In the genomic region with DNA sequence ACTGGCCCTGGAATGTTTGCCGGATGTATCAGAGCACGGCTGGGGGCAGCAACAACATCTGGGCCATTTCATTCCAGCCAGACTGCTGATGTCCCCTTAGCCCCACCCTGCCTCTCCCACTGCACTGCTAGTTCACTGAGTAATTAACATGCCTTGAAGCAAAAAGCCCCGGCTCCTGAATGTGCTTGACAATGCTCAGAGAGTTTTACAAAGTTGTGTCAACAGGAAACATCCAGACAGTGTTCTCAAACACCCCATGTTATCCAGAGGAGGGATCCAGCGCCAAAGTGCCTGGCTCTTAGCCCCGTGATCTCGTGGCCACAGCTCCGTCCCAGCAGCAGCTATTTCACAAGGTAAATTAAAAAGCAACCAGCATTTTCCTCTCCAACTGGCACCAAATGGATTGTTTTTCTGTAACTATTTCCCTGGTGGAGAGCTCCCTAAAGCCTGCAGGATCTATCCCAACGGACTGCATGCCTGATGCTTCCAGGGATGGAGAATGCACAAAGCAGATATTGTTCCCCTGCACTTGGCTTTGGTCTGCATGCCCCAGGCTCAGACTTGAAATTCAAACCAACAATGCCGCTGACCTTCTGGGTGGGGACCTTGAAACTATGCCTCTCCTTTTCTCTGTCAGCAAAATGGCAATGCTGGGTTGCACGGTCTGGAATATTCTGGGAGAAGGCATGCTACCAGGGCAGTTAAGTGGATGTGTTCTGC, we compare ENCODE assay signal across 9 cellular contexts.
A peak's percentile ranks its signal among the peaks of the same experiment; 100 is the strongest.
DNase-seq lines count a peak whose midpoint lies in the region; ATAC-seq and TF ChIP-seq lines count a peak whose summit lies in the region.
"Had no signal": no experiment of that assay in that cellular context is flagged by ENCODE, and none has a peak within 500 bp of the region (broad histone marks: within the 10 kb centered on the region; RNA-seq: fewer than 3 reads in every experiment).

No MANE protein-coding gene starts in this region.

- CTCF ChIA-PET in HEK293T (lab: Yijun Ruan, JAX): no interaction called here

- in situ Hi-C loops in G401 (cut with HindIII; ENCODE audit: low sequenced_read_pairs): no loop called here
- in situ Hi-C loops in astrocyte of the spinal cord (cut with HindIII; ENCODE audit: low sequenced_read_pairs): no loop called here

- peak; percentile 17 for DNase-seq in G401 (ENCODE audit: low spot score)
- DNase-seq in astrocyte of the spinal cord (ENCODE audit: low read depth, low spot score): peak; percentile 77
- DNase-seq in left ventricle myocardium superior: peak; percentile 89
- DNase-seq in putamen (ENCODE audit: low spot score): peak; percentile 82
- DNase-seq in NCI-H128 (lab: John Stamatoyannopoulos, UW; ENCODE audit: unreplicated experiment): no peak
- no peak for DNase-seq in activated CD4-positive, alpha-beta T cell treated with anti-CD3 and anti-CD28 coated beads for 4 hours
- DNase-seq in HEK293T (ENCODE audit: extremely low spot score): no peak
- DNase-seq: DMS153 had no signal

- ATAC-seq in left ventricle myocardium superior (peak; percentile 81), GM21515 (IDR thresholded peaks at IDR 0.05; ENCODE audit: unreplicated experiment) (no peak)

- POLR2A ChIA-PET in HEK293T (lab: Yijun Ruan, JAX): no interaction called here

- TF ChIP-seq CTCF in astrocyte of the spinal cord (IDR thresholded peaks at IDR 0.05; ENCODE audit: low read depth, low read length): no peak

- no peak overlapping the region for H3K4me3 ChIP-seq in astrocyte of the spinal cord (ENCODE audit: low read depth, low read length)

- intact Hi-C loops in left ventricle myocardium superior (cut with micrococcal nuclease): no loop called here

TF ChIP-seq in HEK293T, 16 proteins besides CTCF, POLR2A, EP300 and RAD21:
- no peak for TF ChIP-seq ZNF384 (IDR thresholded peaks at IDR 0.05)
- no peak for TF ChIP-seq L3MBTL2 (conservative IDR thresholded peaks at IDR 0.05)
- no peak for TF ChIP-seq HDGF (IDR thresholded peaks at IDR 0.05; ENCODE audit: borderline replicate concordance)
- no peak for TF ChIP-seq ELF4 (IDR thresholded peaks at IDR 0.05)
- no peak for TF ChIP-seq TARDBP (IDR thresholded peaks at IDR 0.05)

Comparison
In these comparisons a context has a peak if more than half of its experiments do, and no peak if none do; other contexts are left out.
1. DNase-seq: peak in G401 (single experiment), astrocyte of the spinal cord (single experiment), left ventricle myocardium superior (single experiment) and putamen (single experiment); none in NCI-H128 (single experiment), activated CD4-positive, alpha-beta T cell treated with anti-CD3 and anti-CD28 coated beads for 4 hours (0 of 2) and HEK293T (single experiment).